In the genomic region with DNA sequence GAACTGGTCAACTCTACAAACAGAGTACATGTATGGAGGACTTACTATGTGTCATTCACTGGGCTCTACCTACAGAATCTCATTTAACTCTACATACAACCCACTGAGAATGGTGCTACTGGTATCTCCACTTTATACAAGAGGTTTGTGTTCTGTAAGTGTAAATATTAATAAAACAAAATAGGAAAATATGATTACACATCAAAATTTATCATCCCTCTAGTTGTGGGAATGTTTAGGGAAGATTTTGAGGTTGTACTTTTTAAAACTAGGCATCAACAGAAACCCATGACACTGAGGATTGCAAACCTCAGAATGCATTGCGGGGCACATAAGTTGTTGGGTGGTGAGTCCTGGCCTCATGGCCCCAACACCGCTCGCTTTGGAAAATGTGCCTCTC, we compare ENCODE assay signal across 27 cellular contexts. TPM values are rescaled to one million over a fixed set of nuclear protein-coding genes. Genes with fewer than 3 reads are reported as not detected.
"Had no signal": no experiment of that assay in that cellular context is flagged by ENCODE, and none has a peak within 500 bp of the region (broad histone marks: within the 10 kb centered on the region; RNA-seq: fewer than 3 reads in every experiment).

No MANE protein-coding gene starts in this region.

- DNase-seq: activated CD4-positive, alpha-beta T cell treated with anti-CD3 and anti-CD28 coated beads for 48 hours; activated CD4-positive, alpha-beta T cell treated with anti-CD3 and anti-CD28 coated beads, Interleukin-2, amount 50 U/mL, for 48 hours; activated CD4-positive, CD25-positive, alpha-beta regulatory T cell treated with anti-CD3 and anti-CD28 coated beads, Interleukin-2, amount 50 U/mL, for 72 hours; activated CD8-positive, alpha-beta memory T cell treated with anti-CD3 and anti-CD28 coated beads, Interleukin-2, amount 10 ng/mL, durations not matched to agents 7 days and 5 days; activated effector memory CD4-positive, alpha-beta T cell treated with Interleukin-2 at 50 U/mL for 16 hours; activated naive CD4-positive, alpha-beta T cell treated with Interleukin-2 at 50 U/mL for 16 hours; activated naive CD8-positive, alpha-beta T cell treated with anti-CD3 and anti-CD28 coated beads, Interleukin-2, amount 50 U/mL, for 24 hours; activated T-cell treated with anti-CD3 and anti-CD28 coated beads, Interleukin-2, amount 50 U/mL, for 24 hours; amniotic stem cell; body of pancreas; NCI-H1048; NCI-H146; NCI-H1930; NCI-H2171; NCI-H2227 treated with DMSO at 0.1 percent for 48 hours; NCI-H446 treated with DMSO at 0.1 percent for 48 hours; NCI-H524 treated with DMSO at 0.1 percent for 48 hours; NCI-H748 treated with DMSO at 0.1 percent for 48 hours; NK-92 treated with Interleukin-12 subunit alpha and Interleukin-12 subunit beta, amount 100 ng/mL, for 24 hours; OCI-M1; Peyer's patch; Right ventricle myocardium superior; SJCRH30 had no signal

- H3K36me3 ChIP-seq: ascending aorta, Peyer's patch, SJCRH30 had no signal

- H3K27ac ChIP-seq: ascending aorta, Peyer's patch, RWPE1, SJCRH30 had no signal

- H3K4me1 ChIP-seq: SJCRH30 had no signal

- H3K9me3 ChIP-seq: ascending aorta, body of pancreas, Peyer's patch, SJCRH30 had no signal

- H3K27me3 ChIP-seq: ascending aorta, body of pancreas, Peyer's patch had no signal

- H3K4me3 ChIP-seq: ascending aorta, body of pancreas, Peyer's patch, SJCRH30 had no signal

- ATAC-seq: activated CD8-positive, alpha-beta memory T cell treated with anti-CD3 and anti-CD28 coated beads, Interleukin-2, amount 10 ng/mL, durations not matched to agents 7 days and 5 days; activated naive CD4-positive, alpha-beta T cell treated with anti-CD3 and anti-CD28 coated beads, Interleukin-2, amount 50 U/mL, for 72 hours; activated naive CD8-positive, alpha-beta T cell treated with anti-CD3 and anti-CD28 coated beads, Interleukin-2, amount 50 U/mL, for 24 hours had no signal

RNA-seq across cellular contexts. Expression of gene SH3RF2, which starts 11.7 kb away (rescaled TPM):
- total RNA-seq: activated naive CD4-positive, alpha-beta T cell treated with anti-CD3 and anti-CD28 coated beads, Interleukin-2, amount 50 U/mL, for 72 hours; SJCRH30 had no signal
- polyA plus RNA-seq: IgD-negative memory B cell had no signal
